In genomic region chr14:49659526-49660455, GRCh38 we compare ENCODE assay signal across 1 cellular context.
TF ChIP-seq lines count a peak whose summit lies in the region.

No MANE protein-coding gene starts in this region.

TF ChIP-seq in HepG2, 621 proteins besides CTCF, POLR2A, EP300 and RAD21 (continued from another document):
- TF ChIP-seq IKZF5 (CRISPR knock-in tag; IDR thresholded peaks at IDR 0.05) (peak; percentile 58; the same call in 1 of the 2 replicates), ZNF660 (CRISPR knock-in tag; IDR thresholded peaks at IDR 0.05; ENCODE audit: borderline replicate concordance, low read depth) (no peak), ZNF264 (CRISPR knock-in tag; IDR thresholded peaks at IDR 0.05) (no peak), GLMP (CRISPR knock-in tag; IDR thresholded peaks at IDR 0.05; ENCODE audit: borderline replicate concordance) (no peak), ZSCAN25 (CRISPR knock-in tag; IDR thresholded peaks at IDR 0.05) (no peak), ARID4A (CRISPR knock-in tag; IDR thresholded peaks at IDR 0.05; ENCODE audit: borderline replicate concordance) (no peak), ZKSCAN8 (CRISPR knock-in tag; IDR thresholded peaks at IDR 0.05; ENCODE audit: borderline replicate concordance) (peak; percentile 72; the same call in 1 of the 2 replicates), ZNF615 (CRISPR knock-in tag; IDR thresholded peaks at IDR 0.05; ENCODE audit: borderline replicate concordance) (no peak), NCOA2 (CRISPR knock-in tag; IDR thresholded peaks at IDR 0.05) (peak; percentile 45; the same call in 1 of the 2 replicates), ZNF703 (CRISPR knock-in tag; IDR thresholded peaks at IDR 0.05; ENCODE audit: borderline replicate concordance) (no peak), ZKSCAN1 (IDR thresholded peaks at IDR 0.05; ENCODE audit: low read length) (no peak), ZSCAN21 (CRISPR knock-in tag; IDR thresholded peaks at IDR 0.05; ENCODE audit: borderline replicate concordance) (no peak), ZNF12 (CRISPR knock-in tag; IDR thresholded peaks at IDR 0.05) (peak; percentile 78; the same call in 1 of the 2 replicates), AHDC1 (CRISPR knock-in tag; IDR thresholded peaks at IDR 0.05; ENCODE audit: borderline replicate concordance) (no peak), ARID5B (CRISPR knock-in tag; IDR thresholded peaks at IDR 0.05) (peak; percentile 85), ZIK1 (CRISPR knock-in tag; IDR thresholded peaks at IDR 0.05; ENCODE audit: borderline replicate concordance, low read depth) (no peak), ZNF3 (CRISPR knock-in tag; IDR thresholded peaks at IDR 0.05) (no peak), GABPA (IDR thresholded peaks at IDR 0.05; ENCODE audit: low read depth, low read length) (no peak), GABPA (CRISPR knock-in tag; IDR thresholded peaks at IDR 0.05; ENCODE audit: low read depth) (0 out of 2 replicates have a peak, but pooled peaks have one; percentile 13), ZNF784 (CRISPR knock-in tag; IDR thresholded peaks at IDR 0.05; ENCODE audit: borderline replicate concordance) (no peak), ELF4 (CRISPR knock-in tag; IDR thresholded peaks at IDR 0.05; ENCODE audit: borderline replicate concordance) (no peak), REPIN1 (CRISPR knock-in tag; IDR thresholded peaks at IDR 0.05; ENCODE audit: borderline replicate concordance, low read depth) (no peak)
TF ChIP-seq in HepG2: peak in this region for 63.
